2 cellular contexts compared by ENCODE assay signal in the genomic region with DNA sequence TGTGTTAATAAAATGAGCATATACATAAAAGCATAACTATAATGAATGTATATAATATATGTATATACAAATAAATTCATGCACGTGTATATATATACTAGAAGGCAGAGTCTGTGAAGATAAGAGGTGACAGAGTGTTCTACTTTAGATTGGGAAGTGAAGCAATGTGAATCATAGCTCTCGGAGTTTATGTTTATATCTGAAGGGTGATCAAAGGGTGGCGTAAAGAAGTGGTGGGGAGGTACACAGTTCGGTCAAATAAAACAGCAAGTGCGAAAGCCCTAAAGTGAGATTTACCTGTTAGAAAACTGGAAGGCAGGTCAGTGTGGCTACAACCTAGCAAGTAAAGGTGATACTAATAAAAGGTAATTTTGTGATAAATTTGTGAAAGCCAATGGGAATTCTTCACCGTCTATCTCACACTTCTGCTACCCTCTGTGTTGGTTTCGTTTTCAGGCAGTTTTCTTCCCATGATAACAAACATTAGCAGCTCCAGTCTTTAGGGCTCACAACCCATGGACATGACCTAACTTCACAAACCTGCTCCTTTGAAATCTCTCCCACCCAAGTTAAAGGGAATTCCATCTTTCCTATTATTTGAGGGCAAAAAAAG.
TF ChIP-seq lines count a peak whose summit lies in the region.

No MANE protein-coding gene starts in this region.

TF ChIP-seq in GM23338, 12 proteins besides CTCF, POLR2A, EP300 and RAD21:
- TF ChIP-seq, protein P1, sequence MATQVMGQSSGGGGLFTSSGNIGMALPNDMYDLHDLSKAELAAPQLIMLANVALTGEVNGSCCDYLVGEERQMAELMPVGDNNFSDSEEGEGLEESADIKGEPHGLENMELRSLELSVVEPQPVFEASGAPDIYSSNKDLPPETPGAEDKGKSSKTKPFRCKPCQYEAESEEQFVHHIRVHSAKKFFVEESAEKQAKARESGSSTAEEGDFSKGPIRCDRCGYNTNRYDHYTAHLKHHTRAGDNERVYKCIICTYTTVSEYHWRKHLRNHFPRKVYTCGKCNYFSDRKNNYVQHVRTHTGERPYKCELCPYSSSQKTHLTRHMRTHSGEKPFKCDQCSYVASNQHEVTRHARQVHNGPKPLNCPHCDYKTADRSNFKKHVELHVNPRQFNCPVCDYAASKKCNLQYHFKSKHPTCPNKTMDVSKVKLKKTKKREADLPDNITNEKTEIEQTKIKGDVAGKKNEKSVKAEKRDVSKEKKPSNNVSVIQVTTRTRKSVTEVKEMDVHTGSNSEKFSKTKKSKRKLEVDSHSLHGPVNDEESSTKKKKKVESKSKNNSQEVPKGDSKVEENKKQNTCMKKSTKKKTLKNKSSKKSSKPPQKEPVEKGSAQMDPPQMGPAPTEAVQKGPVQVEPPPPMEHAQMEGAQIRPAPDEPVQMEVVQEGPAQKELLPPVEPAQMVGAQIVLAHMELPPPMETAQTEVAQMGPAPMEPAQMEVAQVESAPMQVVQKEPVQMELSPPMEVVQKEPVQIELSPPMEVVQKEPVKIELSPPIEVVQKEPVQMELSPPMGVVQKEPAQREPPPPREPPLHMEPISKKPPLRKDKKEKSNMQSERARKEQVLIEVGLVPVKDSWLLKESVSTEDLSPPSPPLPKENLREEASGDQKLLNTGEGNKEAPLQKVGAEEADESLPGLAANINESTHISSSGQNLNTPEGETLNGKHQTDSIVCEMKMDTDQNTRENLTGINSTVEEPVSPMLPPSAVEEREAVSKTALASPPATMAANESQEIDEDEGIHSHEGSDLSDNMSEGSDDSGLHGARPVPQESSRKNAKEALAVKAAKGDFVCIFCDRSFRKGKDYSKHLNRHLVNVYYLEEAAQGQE (IDR thresholded peaks at IDR 0.05; ENCODE audit: unreplicated experiment) = no peak
- TF ChIP-seq ZNF114 (CRISPR knock-in tag; IDR thresholded peaks at IDR 0.05) (no peak), NANOG (IDR thresholded peaks at IDR 0.05; ENCODE audit: borderline replicate concordance) (no peak), EZH2 (IDR thresholded peaks at IDR 0.05; ENCODE audit: low read depth, unreplicated experiment) (no peak), POLR2AphosphoS5 (IDR thresholded peaks at IDR 0.05; ENCODE audit: low read depth) (no peak), CREB1 (CRISPR knock-in tag; IDR thresholded peaks at IDR 0.05; ENCODE audit: low read depth) (no peak), STAT1 (IDR thresholded peaks at IDR 0.05; ENCODE audit: unreplicated experiment) (no peak), EZH2phosphoT487 (IDR thresholded peaks at IDR 0.05; ENCODE audit: unreplicated experiment) (no peak)
- TF ChIP-seq, protein P2, sequence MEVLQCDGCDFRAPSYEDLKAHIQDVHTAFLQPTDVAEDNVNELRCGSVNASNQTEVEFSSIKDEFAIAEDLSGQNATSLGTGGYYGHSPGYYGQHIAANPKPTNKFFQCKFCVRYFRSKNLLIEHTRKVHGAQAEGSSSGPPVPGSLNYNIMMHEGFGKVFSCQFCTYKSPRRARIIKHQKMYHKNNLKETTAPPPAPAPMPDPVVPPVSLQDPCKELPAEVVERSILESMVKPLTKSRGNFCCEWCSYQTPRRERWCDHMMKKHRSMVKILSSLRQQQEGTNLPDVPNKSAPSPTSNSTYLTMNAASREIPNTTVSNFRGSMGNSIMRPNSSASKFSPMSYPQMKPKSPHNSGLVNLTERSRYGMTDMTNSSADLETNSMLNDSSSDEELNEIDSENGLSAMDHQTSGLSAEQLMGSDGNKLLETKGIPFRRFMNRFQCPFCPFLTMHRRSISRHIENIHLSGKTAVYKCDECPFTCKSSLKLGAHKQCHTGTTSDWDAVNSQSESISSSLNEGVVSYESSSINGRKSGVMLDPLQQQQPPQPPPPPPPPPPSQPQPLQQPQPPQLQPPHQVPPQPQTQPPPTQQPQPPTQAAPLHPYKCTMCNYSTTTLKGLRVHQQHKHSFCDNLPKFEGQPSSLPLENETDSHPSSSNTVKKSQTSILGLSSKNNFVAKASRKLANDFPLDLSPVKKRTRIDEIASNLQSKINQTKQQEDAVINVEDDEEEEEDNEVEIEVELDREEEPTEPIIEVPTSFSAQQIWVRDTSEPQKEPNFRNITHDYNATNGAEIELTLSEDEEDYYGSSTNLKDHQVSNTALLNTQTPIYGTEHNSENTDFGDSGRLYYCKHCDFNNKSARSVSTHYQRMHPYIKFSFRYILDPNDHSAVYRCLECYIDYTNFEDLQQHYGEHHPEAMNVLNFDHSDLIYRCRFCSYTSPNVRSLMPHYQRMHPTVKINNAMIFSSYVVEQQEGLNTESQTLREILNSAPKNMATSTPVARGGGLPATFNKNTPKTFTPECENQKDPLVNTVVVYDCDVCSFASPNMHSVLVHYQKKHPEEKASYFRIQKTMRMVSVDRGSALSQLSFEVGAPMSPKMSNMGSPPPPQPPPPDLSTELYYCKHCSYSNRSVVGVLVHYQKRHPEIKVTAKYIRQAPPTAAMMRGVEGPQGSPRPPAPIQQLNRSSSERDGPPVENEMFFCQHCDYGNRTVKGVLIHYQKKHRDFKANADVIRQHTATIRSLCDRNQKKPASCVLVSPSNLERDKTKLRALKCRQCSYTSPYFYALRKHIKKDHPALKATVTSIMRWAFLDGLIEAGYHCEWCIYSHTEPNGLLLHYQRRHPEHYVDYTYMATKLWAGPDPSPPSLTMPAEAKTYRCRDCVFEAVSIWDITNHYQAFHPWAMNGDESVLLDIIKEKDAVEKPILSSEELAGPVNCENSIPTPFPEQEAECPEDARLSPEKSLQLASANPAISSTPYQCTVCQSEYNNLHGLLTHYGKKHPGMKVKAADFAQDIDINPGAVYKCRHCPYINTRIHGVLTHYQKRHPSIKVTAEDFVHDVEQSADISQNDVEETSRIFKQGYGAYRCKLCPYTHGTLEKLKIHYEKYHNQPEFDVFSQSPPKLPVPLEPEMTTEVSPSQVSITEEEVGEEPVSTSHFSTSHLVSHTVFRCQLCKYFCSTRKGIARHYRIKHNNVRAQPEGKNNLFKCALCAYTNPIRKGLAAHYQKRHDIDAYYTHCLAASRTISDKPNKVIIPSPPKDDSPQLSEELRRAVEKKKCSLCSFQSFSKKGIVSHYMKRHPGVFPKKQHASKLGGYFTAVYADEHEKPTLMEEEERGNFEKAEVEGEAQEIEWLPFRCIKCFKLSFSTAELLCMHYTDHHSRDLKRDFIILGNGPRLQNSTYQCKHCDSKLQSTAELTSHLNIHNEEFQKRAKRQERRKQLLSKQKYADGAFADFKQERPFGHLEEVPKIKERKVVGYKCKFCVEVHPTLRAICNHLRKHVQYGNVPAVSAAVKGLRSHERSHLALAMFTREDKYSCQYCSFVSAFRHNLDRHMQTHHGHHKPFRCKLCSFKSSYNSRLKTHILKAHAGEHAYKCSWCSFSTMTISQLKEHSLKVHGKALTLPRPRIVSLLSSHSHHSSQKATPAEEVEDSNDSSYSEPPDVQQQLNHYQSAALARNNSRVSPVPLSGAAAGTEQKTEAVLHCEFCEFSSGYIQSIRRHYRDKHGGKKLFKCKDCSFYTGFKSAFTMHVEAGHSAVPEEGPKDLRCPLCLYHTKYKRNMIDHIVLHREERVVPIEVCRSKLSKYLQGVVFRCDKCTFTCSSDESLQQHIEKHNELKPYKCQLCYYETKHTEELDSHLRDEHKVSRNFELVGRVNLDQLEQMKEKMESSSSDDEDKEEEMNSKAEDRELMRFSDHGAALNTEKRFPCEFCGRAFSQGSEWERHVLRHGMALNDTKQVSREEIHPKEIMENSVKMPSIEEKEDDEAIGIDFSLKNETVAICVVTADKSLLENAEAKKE (CRISPR knock-in tag; IDR thresholded peaks at IDR 0.05) = no peak

TF ChIP-seq in SK-N-SH, 30 proteins besides CTCF, POLR2A, EP300 and RAD21 (continued from another document):
- TF ChIP-seq, protein P1 (IDR thresholded peaks at IDR 0.05; ENCODE audit: low read depth, low read length) = no peak
- TF ChIP-seq SIN3A (IDR thresholded peaks at IDR 0.05; ENCODE audit: borderline replicate concordance, low read depth, low read length) = no peak
- TF ChIP-seq, protein P3, sequence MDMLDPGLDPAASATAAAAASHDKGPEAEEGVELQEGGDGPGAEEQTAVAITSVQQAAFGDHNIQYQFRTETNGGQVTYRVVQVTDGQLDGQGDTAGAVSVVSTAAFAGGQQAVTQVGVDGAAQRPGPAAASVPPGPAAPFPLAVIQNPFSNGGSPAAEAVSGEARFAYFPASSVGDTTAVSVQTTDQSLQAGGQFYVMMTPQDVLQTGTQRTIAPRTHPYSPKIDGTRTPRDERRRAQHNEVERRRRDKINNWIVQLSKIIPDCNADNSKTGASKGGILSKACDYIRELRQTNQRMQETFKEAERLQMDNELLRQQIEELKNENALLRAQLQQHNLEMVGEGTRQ (IDR thresholded peaks at IDR 0.05; ENCODE audit: borderline replicate concordance, low read depth, low read length) = no peak
- TF ChIP-seq NFIC (IDR thresholded peaks at IDR 0.05; ENCODE audit: borderline replicate concordance) = no peak
- TF ChIP-seq, protein P4, sequence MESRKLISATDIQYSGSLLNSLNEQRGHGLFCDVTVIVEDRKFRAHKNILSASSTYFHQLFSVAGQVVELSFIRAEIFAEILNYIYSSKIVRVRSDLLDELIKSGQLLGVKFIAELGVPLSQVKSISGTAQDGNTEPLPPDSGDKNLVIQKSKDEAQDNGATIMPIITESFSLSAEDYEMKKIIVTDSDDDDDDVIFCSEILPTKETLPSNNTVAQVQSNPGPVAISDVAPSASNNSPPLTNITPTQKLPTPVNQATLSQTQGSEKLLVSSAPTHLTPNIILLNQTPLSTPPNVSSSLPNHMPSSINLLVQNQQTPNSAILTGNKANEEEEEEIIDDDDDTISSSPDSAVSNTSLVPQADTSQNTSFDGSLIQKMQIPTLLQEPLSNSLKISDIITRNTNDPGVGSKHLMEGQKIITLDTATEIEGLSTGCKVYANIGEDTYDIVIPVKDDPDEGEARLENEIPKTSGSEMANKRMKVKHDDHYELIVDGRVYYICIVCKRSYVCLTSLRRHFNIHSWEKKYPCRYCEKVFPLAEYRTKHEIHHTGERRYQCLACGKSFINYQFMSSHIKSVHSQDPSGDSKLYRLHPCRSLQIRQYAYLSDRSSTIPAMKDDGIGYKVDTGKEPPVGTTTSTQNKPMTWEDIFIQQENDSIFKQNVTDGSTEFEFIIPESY (IDR thresholded peaks at IDR 0.05; ENCODE audit: borderline replicate concordance, low read depth) = no peak
- TF ChIP-seq MXI1 (IDR thresholded peaks at IDR 0.05; ENCODE audit: low read depth, low read length) = no peak
- TF ChIP-seq FOXJ3 (CRISPR knock-in tag; IDR thresholded peaks at IDR 0.05) = no peak
- TF ChIP-seq GATA2 (CRISPR knock-in tag; IDR thresholded peaks at IDR 0.05) = no peak
- TF ChIP-seq, protein P5, sequence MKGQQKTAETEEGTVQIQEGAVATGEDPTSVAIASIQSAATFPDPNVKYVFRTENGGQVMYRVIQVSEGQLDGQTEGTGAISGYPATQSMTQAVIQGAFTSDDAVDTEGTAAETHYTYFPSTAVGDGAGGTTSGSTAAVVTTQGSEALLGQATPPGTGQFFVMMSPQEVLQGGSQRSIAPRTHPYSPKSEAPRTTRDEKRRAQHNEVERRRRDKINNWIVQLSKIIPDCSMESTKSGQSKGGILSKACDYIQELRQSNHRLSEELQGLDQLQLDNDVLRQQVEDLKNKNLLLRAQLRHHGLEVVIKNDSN (IDR thresholded peaks at IDR 0.05; ENCODE audit: borderline replicate concordance, low read depth) = no peak
